19 cellular contexts compared by ENCODE assay signal in genomic region chr6:53504438-53505030, GRCh38. TPM values are rescaled to one million over a fixed set of nuclear protein-coding genes. Genes with fewer than 3 reads are reported as not detected.
DNase-seq lines count a peak whose midpoint lies in the region; ATAC-seq, FAIRE-seq and TF ChIP-seq lines count a peak whose summit lies in the region.
"Had no signal": no experiment of that assay in that cellular context is flagged by ENCODE, and none has a peak within 500 bp of the region (broad histone marks: within the 10 kb centered on the region; RNA-seq: fewer than 3 reads in every experiment).

No MANE protein-coding gene starts in this region.

- TF ChIP-seq RAD21 in HepG2 (CRISPR knock-in tag; IDR thresholded peaks at IDR 0.05) = no peak

- no peak overlapping the region for H2AFZ ChIP-seq in HepG2 (ENCODE audit: low read length)

- H4K20me1 ChIP-seq in HepG2 (ENCODE audit: insufficient read depth, low read length) = no peaks in the 10 kb centered on the region
- H4K20me1 ChIP-seq: BLaER1 had no signal

- TF ChIP-seq CTCF in MCF 10A (IDR thresholded peaks at IDR 0.05; ENCODE audit: unreplicated experiment) = no peak
- TF ChIP-seq CTCF in breast epithelium (IDR thresholded peaks at IDR 0.05) = no peak
- TF ChIP-seq CTCF in HepG2 (CRISPR knock-in tag; IDR thresholded peaks at IDR 0.05) = no peak
- no peak for TF ChIP-seq CTCF in heart right ventricle (IDR thresholded peaks at IDR 0.05)
- TF ChIP-seq CTCF in GM20000 (IDR thresholded peaks at IDR 0.05; ENCODE audit: extremely low read depth, missing control alignments) = no peak

- BruUV-seq in MCF 10A (replicated peaks; lab: Mats Ljungman, UMichigan) (no TSS peak), HepG2 (replicated peaks; lab: Mats Ljungman, UMichigan) (no TSS peak)

- no peaks in the 10 kb centered on the region for H3K4me1 ChIP-seq in breast epithelium
- peaks cover 6% of the 10 kb centered on the region; the same call in 1 of the 2 replicates for H3K4me1 ChIP-seq in HepG2 (ENCODE audit: insufficient read depth, low read length)
- H3K4me1 ChIP-seq in heart right ventricle = no peaks in the 10 kb centered on the region
- H3K4me1 ChIP-seq: BLaER1, HAP-1 had no signal

- H3K36me3 Mint-ChIP-seq in MCF 10A (ENCODE audit: insufficient read depth, unreplicated experiment) = peaks cover 89% of the 10 kb centered on the region
- H3K36me3 Mint-ChIP-seq in T-helper 17 cell (ENCODE audit: low read depth) = peaks cover 7% of the 10 kb centered on the region
- H3K36me3 Mint-ChIP-seq in stimulated activated effector memory CD8-positive, alpha-beta T cell treated with anti-CD3 and anti-CD28 coated beads, Interleukin-12 subunit alpha, Interleukin-12 subunit beta, amount 100 ng/mL, for 72 hours = peaks cover 75% of the 10 kb centered on the region

- H3K27ac ChIP-seq in breast epithelium = no peak overlapping the region
- no peak overlapping the region for H3K27ac ChIP-seq in HepG2 (ENCODE audit: extremely low read length, insufficient read depth, low read length)
- no peak overlapping the region for H3K27ac ChIP-seq in heart right ventricle
- H3K27ac ChIP-seq: 22Rv1, BLaER1, HL-60 had no signal

- TF ChIP-seq POLR2A in breast epithelium (IDR thresholded peaks at IDR 0.05) = no peak
- TF ChIP-seq POLR2A in HepG2 (IDR thresholded peaks at IDR 0.05; ENCODE audit: insufficient read depth in 1 of 2, low read depth in 2 of 2, low read length in 2 of 2) = no peak

- FAIRE-seq in HepG2 (lab: Jason Lieb, UNC) = no peak
- FAIRE-seq: GM12892, GM19239, H1 had no signal

- H3K4me2 ChIP-seq in HepG2 (ENCODE audit: low read depth, low read length) = no peak overlapping the region
- H3K4me2 ChIP-seq: BLaER1 had no signal

- WGBS in HepG2 (ENCODE audit: low lambda C conversion rate) = 99% methylated on average over 3 of the region's 3 CpGs
- 91 to 96% methylated on average over 3 of the region's 3 CpGs for WGBS in heart right ventricle, 2 donors

- POLR2A ChIA-PET in MCF 10A (lab: Yijun Ruan, JAX) (interaction anchor here (1.2 kb wide), 2 partner anchors 9 kb away, joined by 3 to 4 read pairs; no protein-coding TSS in a partner anchor), HepG2 (lab: Yijun Ruan, JAX) (interaction anchor here (1.2 to 1.5 kb wide), 3 partner anchors 12 to 147 kb away, joined by 3 to 6 read pairs (median 3); partner anchors contain the start of gene GCLC)

- H3K9me3 ChIP-seq in breast epithelium (no peaks in the 10 kb centered on the region), T-helper 17 cell (ENCODE audit: control insufficient read depth, low read length, poor library complexity, severe bottlenecking) (no peaks in the 10 kb centered on the region), HepG2 (ENCODE audit: low read length) (no peaks in the 10 kb centered on the region), heart right ventricle (no peaks in the 10 kb centered on the region)
- H3K9me3 ChIP-seq: BLaER1, HAP-1 had no signal

- no peaks in the 10 kb centered on the region for H3K4me1 Mint-ChIP-seq in MCF 10A (ENCODE audit: insufficient read depth, unreplicated experiment)
- no peaks in the 10 kb centered on the region for H3K4me1 Mint-ChIP-seq in T-helper 17 cell
- no peaks in the 10 kb centered on the region for H3K4me1 Mint-ChIP-seq in stimulated activated effector memory CD8-positive, alpha-beta T cell treated with anti-CD3 and anti-CD28 coated beads, Interleukin-12 subunit alpha, Interleukin-12 subunit beta, amount 100 ng/mL, for 72 hours

- TF ChIP-seq EP300 in HepG2 (IDR thresholded peaks at IDR 0.05; ENCODE audit: low read depth in 2 of 2, low read length in 2 of 2) (no peak), HepG2 (CRISPR knock-in tag; IDR thresholded peaks at IDR 0.05; ENCODE audit: borderline replicate concordance) (no peak)

- CTCF ChIA-PET in MCF 10A (lab: Yijun Ruan, JAX) = interaction anchor here (0.6 to 2.4 kb wide), 3 partner anchors 11 to 224 kb away, joined by 3 to 15 read pairs (median 4); no protein-coding TSS in a partner anchor
- CTCF ChIA-PET in HepG2 (lab: Yijun Ruan, JAX; ENCODE audit: low intra/inter-chr PET ratio, low total read pairs) = no interaction called here

- intact Hi-C loops in MCF 10A (cut with micrococcal nuclease) (no loop called here), breast epithelium (cut with DNase I; ENCODE audit: low total_unique reads) (no loop called here), HepG2 (cut with micrococcal nuclease; ENCODE audit: unreplicated experiment) (no loop called here), heart right ventricle (cut with DNase I) (loop anchor here in 2 of 10 donors (5.0 kb wide), 2 partner anchors 143 to 148 kb away; no protein-coding TSS in a partner anchor)

- H3K36me3 ChIP-seq in breast epithelium (peaks cover 7% of the 10 kb centered on the region), HepG2 (replicated peaks in 1 of 2; ENCODE audit: control insufficient read depth in 1 of 2, insufficient read depth in 2 of 2, low read length in 2 of 2) (peaks cover 39 to 78% of the 10 kb centered on the region in 2 experiments), heart right ventricle (peaks cover 0 to 100% (median 43%) of the 10 kb centered on the region in 9 donors)

- H3K4me3 ChIP-seq in breast epithelium (no peak overlapping the region), HepG2 (replicated peaks in 1 of 3; ENCODE audit: insufficient read depth in 1 of 3, low read depth in 2 of 3, low read length in 3 of 3) (no peak overlapping the region), heart right ventricle (no peak overlapping the region)
- H3K4me3 ChIP-seq: BLaER1, HAP-1 had no signal

- no peak overlapping the region for H3K9ac ChIP-seq in HepG2 (ENCODE audit: insufficient read depth, low read depth, low read length)
- H3K9ac ChIP-seq: BLaER1 had no signal

- H3K27ac Mint-ChIP-seq in MCF 10A (ENCODE audit: low read depth, unreplicated experiment) (peak overlapping the region; percentile 39), T-helper 17 cell (peak overlapping the region; percentile 56)
- peak overlapping the region; percentile 38 for H3K27ac Mint-ChIP-seq in stimulated activated effector memory CD8-positive, alpha-beta T cell treated with anti-CD3 and anti-CD28 coated beads, Interleukin-12 subunit alpha, Interleukin-12 subunit beta, amount 100 ng/mL, for 72 hours
- H3K27ac Mint-ChIP-seq: CD4-positive, alpha-beta T cell had no signal

- H3K4me3 Mint-ChIP-seq in MCF 10A (ENCODE audit: unreplicated experiment) (no peak overlapping the region), T-helper 17 cell (no peak overlapping the region)
- no peak overlapping the region for H3K4me3 Mint-ChIP-seq in stimulated activated effector memory CD8-positive, alpha-beta T cell treated with anti-CD3 and anti-CD28 coated beads, Interleukin-12 subunit alpha, Interleukin-12 subunit beta, amount 100 ng/mL, for 72 hours
- H3K4me3 Mint-ChIP-seq: CD4-positive, alpha-beta T cell had no signal

- no peaks in the 10 kb centered on the region for H3K27me3 ChIP-seq in breast epithelium
- no peaks in the 10 kb centered on the region for H3K27me3 ChIP-seq in HepG2 (ENCODE audit: control insufficient read depth in 1 of 2, insufficient read depth in 2 of 2, low read length in 2 of 2)
- no peaks in the 10 kb centered on the region for H3K27me3 ChIP-seq in heart right ventricle
- H3K27me3 ChIP-seq: BLaER1 had no signal

- no peak for DNase-seq in MCF 10A (ENCODE audit: unreplicated experiment)
- DNase-seq in breast epithelium (ENCODE audit: low spot score in 2 of 2) = no peak
- DNase-seq in T-helper 17 cell = no peak
- DNase-seq in HepG2 (ENCODE audit: low spot score) = no peak
- no peak for DNase-seq in stimulated activated effector memory CD8-positive, alpha-beta T cell treated with anti-CD3 and anti-CD28 coated beads, Interleukin-12 subunit alpha, Interleukin-12 subunit beta, amount 100 ng/mL, for 72 hours (ENCODE audit: low spot score in 2 of 2)
- DNase-seq in heart right ventricle = no peak
- no peak for DNase-seq in GM20000 (ENCODE audit: low spot score)
- DNase-seq: AML-193; Calu3; CD4-positive, alpha-beta T cell; DMS79 had no signal

- H3K27me3 Mint-ChIP-seq in MCF 10A (ENCODE audit: insufficient read depth, unreplicated experiment) (no peaks in the 10 kb centered on the region), T-helper 17 cell (no peaks in the 10 kb centered on the region)
- H3K27me3 Mint-ChIP-seq: CD4-positive, alpha-beta T cell had no signal

- in situ Hi-C loops in HepG2 (cut with HindIII; ENCODE audit: extremely low pct_ligation_motif_present, low pct_unique_long_range_greater_than_20kb) = no loop called here

- no peaks in the 10 kb centered on the region for H3K9me3 Mint-ChIP-seq in MCF 10A (ENCODE audit: unreplicated experiment)
- no peaks in the 10 kb centered on the region for H3K9me3 Mint-ChIP-seq in stimulated activated effector memory CD8-positive, alpha-beta T cell treated with anti-CD3 and anti-CD28 coated beads, Interleukin-12 subunit alpha, Interleukin-12 subunit beta, amount 100 ng/mL, for 72 hours
- H3K9me3 Mint-ChIP-seq: CD4-positive, alpha-beta T cell had no signal

- no peaks in the 10 kb centered on the region for H3K79me2 ChIP-seq in HepG2 (ENCODE audit: insufficient read depth, low read length)

- ATAC-seq in T-helper 17 cell (no peak), HepG2 (peak; percentile 45), SK-N-SH treated with all-trans-retinoic acid at 6 μM for 48 hours (no peak), heart right ventricle (no peak)
- no peak for ATAC-seq in stimulated activated effector memory CD8-positive, alpha-beta T cell treated with anti-CD3 and anti-CD28 coated beads, Interleukin-12 subunit alpha, Interleukin-12 subunit beta, amount 100 ng/mL, for 72 hours

RNA-seq across cellular contexts. Expression of gene GCLC, which starts 40.4 kb away (rescaled TPM):
- total RNA-seq in MCF 10A (2022) (74.8 and 108 TPM in 2 replicates), breast epithelium (10 to 100 TPM; 33.8 to 50.6 (median 39.0) TPM), T-helper 17 cell (10 to 100 TPM; 20.7 to 22.2 TPM), HepG2 (2016; rRNA removed; fragmentation: Illumina TruSeq; extraction: Trizol) (84.6 and 96.9 TPM in 2 replicates), heart right ventricle (10 to 100 TPM; 13.9 to 42.8 (median 34.6) TPM)
- total RNA-seq in HepG2 (2016; cell fraction: cytosol; rRNA removed; fragmentation: Illumina TruSeq; extraction: Trizol; ENCODE audit: low read depth) = 11.5 and 11.6 TPM in 2 replicates
- total RNA-seq in HepG2 (2016; cell fraction: insoluble cytoplasmic fraction; rRNA removed; fragmentation: Illumina TruSeq; extraction: Trizol) = 74.6 and 95.9 TPM in 2 replicates
- 35.6 and 39.1 TPM in 2 replicates for total RNA-seq in HepG2 (2016; cell fraction: membrane; rRNA removed; fragmentation: Illumina TruSeq; extraction: Trizol)
- total RNA-seq in HepG2 (2016; cell fraction: nucleus; rRNA removed; fragmentation: Illumina TruSeq; extraction: Trizol) = 62.3 and 75.3 TPM in 2 replicates
- polyA plus RNA-seq in HepG2 (2011; rRNA removed) (21.5 and 35.3 TPM in 2 replicates), heart right ventricle (10 to 100 TPM in 1 of 2 donors, 1 to 10 TPM in 1; 6.0 to 13.5 TPM)
- polyA plus RNA-seq in HepG2 (2011; cell fraction: cytosol; rRNA removed) = 12.9 and 21.5 TPM in 2 replicates
- 29.1 and 32.0 TPM in 2 replicates for polyA plus RNA-seq in HepG2 (2011; cell fraction: nucleus; rRNA removed)
- 66.0 and 93.9 TPM in 2 replicates for polyA plus RNA-seq in HepG2 (2012)
- 3.5 and 3.7 TPM in 2 replicates for polyA plus RNA-seq in HepG2 (2016; cell fraction: cytosol; fragmentation: Illumina TruSeq; extraction: Trizol; ENCODE audit: low read depth)
- polyA plus RNA-seq in HepG2 (2016; cell fraction: insoluble cytoplasmic fraction; fragmentation: Illumina TruSeq; extraction: Trizol; ENCODE audit: low read depth) = 80.0 and 80.6 TPM in 2 replicates
- polyA plus RNA-seq in HepG2 (2016; cell fraction: membrane; fragmentation: Illumina TruSeq; extraction: Trizol; ENCODE audit: low read depth) = 12.9 and 13.2 TPM in 2 replicates
- 78.5 and 78.7 TPM in 2 replicates for polyA plus RNA-seq in HepG2 (2016; cell fraction: nucleus; fragmentation: Illumina TruSeq; extraction: Trizol; ENCODE audit: insufficient read depth, low read depth)
- polyA minus RNA-seq in HepG2 (2011; rRNA and poly(A)+ RNA removed; ENCODE audit: low replicate concordance) = 29.2 and 35.2 TPM in 2 replicates
- 31.5 and 48.1 TPM in 2 replicates for polyA minus RNA-seq in HepG2 (2011; cell fraction: cytosol; rRNA and poly(A)+ RNA removed)
- 101 and 110 TPM in 2 replicates for polyA minus RNA-seq in HepG2 (2011; cell fraction: nucleus; rRNA and poly(A)+ RNA removed)
